In genomic region chr2:159211447-159212396, GRCh38 we compare ENCODE assay signal across 17 cellular contexts.
DNase-seq lines count a peak whose midpoint lies in the region; ATAC-seq and TF ChIP-seq lines count a peak whose summit lies in the region.
"Had no signal": no experiment of that assay in that cellular context is flagged by ENCODE, and none has a peak within 500 bp of the region (broad histone marks: within the 10 kb centered on the region; RNA-seq: fewer than 3 reads in every experiment).

No MANE protein-coding gene starts in this region.

- H3K36me3 ChIP-seq in cardiac muscle cell = no peaks in the 10 kb centered on the region
- no peaks in the 10 kb centered on the region for H3K36me3 ChIP-seq in aorta (ENCODE audit: control insufficient read depth in 1 of 2, insufficient read depth in 2 of 2, low read length in 1 of 2)

- H3K27me3 Mint-ChIP-seq in effector memory CD8-positive, alpha-beta T cell = no peaks in the 10 kb centered on the region
- H3K27me3 Mint-ChIP-seq in type B pancreatic cell = no peaks in the 10 kb centered on the region

- intact Hi-C loops in left ventricle myocardium superior (cut with micrococcal nuclease) = no loop called here
- intact Hi-C loops in aorta (cut with DNase I) = no loop called here

- 38 to 42% methylated on average over 14 of the region's 14 CpGs for WGBS in aorta, 2 donors

- peaks cover 15% of the 10 kb centered on the region for H3K4me1 ChIP-seq in cardiac muscle cell (ENCODE audit: low read depth)
- H3K4me1 ChIP-seq in aorta (ENCODE audit: control insufficient read depth in 1 of 2, insufficient read depth in 2 of 2, low read length in 2 of 2) = peaks cover 0 to 2% of the 10 kb centered on the region in 2 donors

- no peaks in the 10 kb centered on the region for H3K9me3 Mint-ChIP-seq in effector memory CD8-positive, alpha-beta T cell
- no peaks in the 10 kb centered on the region for H3K9me3 Mint-ChIP-seq in type B pancreatic cell

- peaks cover 22 to 26% of the 10 kb centered on the region in 2 donors for H3K4me1 Mint-ChIP-seq in effector memory CD8-positive, alpha-beta T cell (ENCODE audit: low read depth in 2 of 2)
- peaks cover 26% of the 10 kb centered on the region for H3K4me1 Mint-ChIP-seq in type B pancreatic cell (ENCODE audit: unreplicated experiment)

- H3K27ac ChIP-seq in cardiac muscle cell = peak overlapping the region; percentile 61
- H3K27ac ChIP-seq in aorta (ENCODE audit: low read depth in 1 of 2, low read length in 2 of 2) = peak overlapping the region in 1 of 2 donors; percentile 42
- H3K27ac ChIP-seq: PC-9 had no signal

- peak overlapping the region in 1 of 2 donors; percentile 20 for H3K4me3 Mint-ChIP-seq in effector memory CD8-positive, alpha-beta T cell
- peak overlapping the region; percentile 21 for H3K4me3 Mint-ChIP-seq in type B pancreatic cell
- H3K4me3 Mint-ChIP-seq: activated CD8-positive, alpha-beta T cell treated with anti-CD3 and anti-CD28 coated beads, Interleukin-2, amount 10 ng/mL, durations not matched to agents 7 days and 5 days had no signal

- DNase-seq in cardiac muscle cell (ENCODE audit: low read depth in 1 of 2, low spot score in 1 of 2) (peak in 1 of 2 donors; percentile 46), left ventricle myocardium superior (no peak), myocyte (ENCODE audit: low read depth) (peak; percentile 54), type B pancreatic cell (ENCODE audit: extremely low spot score, unreplicated experiment) (no peak), aorta (no peak), DMS79 (lab: John Stamatoyannopoulos, UW) (no peak)
- DNase-seq in effector memory CD8-positive, alpha-beta T cell = no peak
- DNase-seq: activated CD8-positive, alpha-beta T cell treated with anti-CD3 and anti-CD28 coated beads, Interleukin-2, amount 10 ng/mL, durations not matched to agents 7 days and 5 days; activated naive CD4-positive, alpha-beta T cell treated with anti-CD3 and anti-CD28 coated beads, Interleukin-2, amount 50 U/mL, for 16 hours; DMS53; effector memory CD4-positive, alpha-beta T cell; heart right ventricle; NCI-H2081 treated with DMSO at 0.1 percent for 48 hours; PC-9; stimulated activated CD4-positive, alpha-beta T cell treated with anti-CD3 and anti-CD28 coated beads, Interleukin-2, amount 100 ng/mL, for 48 hours; stimulated activated naive CD8-positive, alpha-beta T cell treated with anti-CD3 and anti-CD28 coated beads, Interleukin-15, Interleukin-2, amounts not matched to agents 100 U/mL and 50 U/mL, for 24 hours had no signal

- H3K36me3 Mint-ChIP-seq in effector memory CD8-positive, alpha-beta T cell (ENCODE audit: insufficient read depth) = no peaks in the 10 kb centered on the region
- peaks cover 37% of the 10 kb centered on the region for H3K36me3 Mint-ChIP-seq in type B pancreatic cell

- H3K4me3 ChIP-seq in cardiac muscle cell (no peak overlapping the region), aorta (ENCODE audit: low read length in 2 of 2) (no peak overlapping the region)
- H3K4me3 ChIP-seq: heart right ventricle, PC-9 had no signal

- H3K27ac Mint-ChIP-seq in effector memory CD8-positive, alpha-beta T cell = peak overlapping the region; percentile 21 to 63
- H3K27ac Mint-ChIP-seq in type B pancreatic cell = peak overlapping the region; percentile 77
- H3K27ac Mint-ChIP-seq: activated CD8-positive, alpha-beta T cell treated with anti-CD3 and anti-CD28 coated beads, Interleukin-2, amount 10 ng/mL, durations not matched to agents 7 days and 5 days had no signal

- no peak for ATAC-seq in left ventricle myocardium superior
- no peak for ATAC-seq in effector memory CD8-positive, alpha-beta T cell (replicated peaks)
- no peak for ATAC-seq in aorta (ENCODE audit: low FRiP score)
- ATAC-seq in GM19328 (IDR thresholded peaks at IDR 0.05; ENCODE audit: unreplicated experiment) = no peak
- ATAC-seq: activated CD8-positive, alpha-beta T cell treated with anti-CD3 and anti-CD28 coated beads, Interleukin-2, amount 10 ng/mL, durations not matched to agents 7 days and 5 days; heart right ventricle; stimulated activated naive CD8-positive, alpha-beta T cell treated with anti-CD3 and anti-CD28 coated beads, Interleukin-15, Interleukin-2, amounts not matched to agents 100 U/mL and 50 U/mL, for 24 hours had no signal

- H3K27me3 ChIP-seq in cardiac muscle cell (no peaks in the 10 kb centered on the region), aorta (ENCODE audit: control insufficient read depth in 1 of 2, insufficient read depth in 2 of 2, low read length in 1 of 2) (no peaks in the 10 kb centered on the region)
- H3K27me3 ChIP-seq: heart right ventricle had no signal

- TF ChIP-seq CTCF in cardiac muscle cell (IDR thresholded peaks at IDR 0.05; ENCODE audit: low read depth, low read length) (no peak), type B pancreatic cell (conservative IDR thresholded peaks at IDR 0.05) (no peak)

- H3K9me3 ChIP-seq in cardiac muscle cell (ENCODE audit: low read depth) = no peaks in the 10 kb centered on the region
- no peaks in the 10 kb centered on the region for H3K9me3 ChIP-seq in aorta (ENCODE audit: control insufficient read depth, low read length)
- H3K9me3 ChIP-seq: heart right ventricle had no signal
